In genomic region chr6:167146173-167146572, GRCh38 we compare ENCODE assay signal across 24 cellular contexts. TPM values are rescaled to one million over a fixed set of nuclear protein-coding genes. Genes with fewer than 3 reads are reported as not detected.
DNase-seq lines count a peak whose midpoint lies in the region; ATAC-seq lines count a peak whose summit lies in the region.
"Had no signal": no experiment of that assay in that cellular context is flagged by ENCODE, and none has a peak within 500 bp of the region (broad histone marks: within the 10 kb centered on the region; RNA-seq: fewer than 3 reads in every experiment).

No MANE protein-coding gene starts in this region.

- no peak for DNase-seq in stimulated activated naive CD8-positive, alpha-beta T cell treated with anti-CD3 and anti-CD28 coated beads, Interleukin-15, amount 100 ng/mL, for 72 hours
- no peak for DNase-seq in stimulated activated naive CD8-positive, alpha-beta T cell treated with anti-CD3 and anti-CD28 coated beads, Interleukin-15, Interleukin-2, amounts not matched to agents 100 U/mL and 50 U/mL, for 24 hours
- peak in 1 of 2 experiments; percentile 20 for DNase-seq in SJCRH30
- DNase-seq: activated gamma-delta T cell treated with Interleukin-2 at 50 U/mL for 16 hours; amniotic stem cell; foreskin keratinocyte; kidney glomerular epithelial cell; MV-4-11; NCI-H187 treated with DMSO at 0.1 percent for 48 hours; stimulated activated CD4-positive, alpha-beta T cell treated with anti-CD3 and anti-CD28 coated beads, Interleukin-4, amount 100 ng/mL, for 1 hour had no signal

- H3K4me1 ChIP-seq in SJCRH30 (peaks cover 27% of the 10 kb centered on the region), iPS-20b (ENCODE audit: insufficient read depth, low read length) (peaks cover 37% of the 10 kb centered on the region)
- H3K4me1 ChIP-seq: foreskin keratinocyte, vagina had no signal

- H3K4me3 Mint-ChIP-seq in stimulated activated naive CD8-positive, alpha-beta T cell treated with anti-CD3 and anti-CD28 coated beads, Interleukin-15, amount 100 ng/mL, for 72 hours = peak overlapping the region; percentile 21 to 62
- H3K4me3 Mint-ChIP-seq: dendritic cell treated with granulocyte-macrophage colony-stimulating factor and Interleukin-4, amounts not matched to agents 40 ng/mL and 50 ng/mL, for 4 days; neural crest cell had no signal

- no peaks in the 10 kb centered on the region for H3K9me3 ChIP-seq in SJCRH30 (replicated peaks)
- peaks cover 4% of the 10 kb centered on the region; the same call in 1 of the 2 replicates for H3K9me3 ChIP-seq in iPS-20b (ENCODE audit: insufficient read depth, low read depth, low read length)
- H3K9me3 ChIP-seq: vagina had no signal

- peak overlapping the region; percentile 13; the same call in 1 of the 2 replicates for H3K4me3 ChIP-seq in SJCRH30
- peak overlapping the region; percentile 48; the same call in 1 of the 2 replicates for H3K4me3 ChIP-seq in iPS-20b (ENCODE audit: low read length)
- H3K4me3 ChIP-seq: skin epidermis, vagina had no signal

- H3K36me3 ChIP-seq in SJCRH30 (no peaks in the 10 kb centered on the region), iPS-20b (ENCODE audit: insufficient read depth, low read depth, low read length) (no peaks in the 10 kb centered on the region)
- H3K36me3 ChIP-seq: vagina had no signal

- peaks cover 32% of the 10 kb centered on the region for H3K27me3 Mint-ChIP-seq in stimulated activated naive CD8-positive, alpha-beta T cell treated with anti-CD3 and anti-CD28 coated beads, Interleukin-15, amount 100 ng/mL, for 72 hours

- H3K9ac ChIP-seq in iPS-20b (ENCODE audit: low read depth, low read length) = peak overlapping the region; percentile 49; the same call in 1 of the 2 replicates

- peaks cover 12% of the 10 kb centered on the region for H3K4me1 Mint-ChIP-seq in stimulated activated naive CD8-positive, alpha-beta T cell treated with anti-CD3 and anti-CD28 coated beads, Interleukin-15, amount 100 ng/mL, for 72 hours

- H3K27ac ChIP-seq in SJCRH30 (no peak overlapping the region), iPS-20b (ENCODE audit: low read length) (no peak overlapping the region)
- H3K27ac ChIP-seq: foreskin keratinocyte, skin epidermis, vagina had no signal

- H3K9me3 Mint-ChIP-seq in stimulated activated naive CD8-positive, alpha-beta T cell treated with anti-CD3 and anti-CD28 coated beads, Interleukin-15, amount 100 ng/mL, for 72 hours = no peaks in the 10 kb centered on the region
- H3K9me3 Mint-ChIP-seq: dendritic cell treated with granulocyte-macrophage colony-stimulating factor and Interleukin-4, amounts not matched to agents 40 ng/mL and 50 ng/mL, for 4 days had no signal

- H3K27me3 ChIP-seq in SJCRH30 (no peaks in the 10 kb centered on the region; the same call in 1 of the 2 replicates), iPS-20b (ENCODE audit: insufficient read depth, low read length) (peaks cover 31% of the 10 kb centered on the region)
- H3K27me3 ChIP-seq: vagina had no signal

- H3K27ac Mint-ChIP-seq in stimulated activated naive CD8-positive, alpha-beta T cell treated with anti-CD3 and anti-CD28 coated beads, Interleukin-15, amount 100 ng/mL, for 72 hours = no peak overlapping the region
- H3K27ac Mint-ChIP-seq: CD14-positive monocyte; dendritic cell treated with granulocyte-macrophage colony-stimulating factor and Interleukin-4, amounts not matched to agents 40 ng/mL and 50 ng/mL, for 4 days had no signal

- no peak for ATAC-seq in stimulated activated naive CD8-positive, alpha-beta T cell treated with anti-CD3 and anti-CD28 coated beads, Interleukin-15, amount 100 ng/mL, for 72 hours
- ATAC-seq in stimulated activated naive CD8-positive, alpha-beta T cell treated with anti-CD3 and anti-CD28 coated beads, Interleukin-15, Interleukin-2, amounts not matched to agents 100 U/mL and 50 U/mL, for 24 hours = no peak
- ATAC-seq in HG02981 (IDR thresholded peaks at IDR 0.05; ENCODE audit: unreplicated experiment) = no peak
- no peak for ATAC-seq in GM21515 (IDR thresholded peaks at IDR 0.05; ENCODE audit: unreplicated experiment)
- no peak for ATAC-seq in GM19395 (IDR thresholded peaks at IDR 0.05; ENCODE audit: unreplicated experiment)
- ATAC-seq in HG03045 (IDR thresholded peaks at IDR 0.05; ENCODE audit: unreplicated experiment) = no peak
- ATAC-seq: foreskin keratinocyte, SK-N-SH treated with all-trans-retinoic acid at 6 μM for 48 hours had no signal

RNA-seq across cellular contexts. Expression of gene GPR31, which starts 11.6 kb away (rescaled TPM):
- total RNA-seq in SJCRH30 (2014; rRNA removed; shearing (Covaris generic)) = not detected in 2 replicates
- total RNA-seq: foreskin keratinocyte, NCI-H460, neural crest cell, progenitor cell of endocrine pancreas, RPMI7951, vagina had no signal

RNA-seq across cellular contexts. Expression of gene CCR6, which starts 23.3 kb away (rescaled TPM):
- not detected in 2 replicates for total RNA-seq in SJCRH30 (2014; rRNA removed; shearing (Covaris generic))
- total RNA-seq: foreskin keratinocyte, NCI-H460, neural crest cell, progenitor cell of endocrine pancreas, RPMI7951 had no signal
